ENCODE assay signal across 27 cellular contexts in the genomic region with DNA sequence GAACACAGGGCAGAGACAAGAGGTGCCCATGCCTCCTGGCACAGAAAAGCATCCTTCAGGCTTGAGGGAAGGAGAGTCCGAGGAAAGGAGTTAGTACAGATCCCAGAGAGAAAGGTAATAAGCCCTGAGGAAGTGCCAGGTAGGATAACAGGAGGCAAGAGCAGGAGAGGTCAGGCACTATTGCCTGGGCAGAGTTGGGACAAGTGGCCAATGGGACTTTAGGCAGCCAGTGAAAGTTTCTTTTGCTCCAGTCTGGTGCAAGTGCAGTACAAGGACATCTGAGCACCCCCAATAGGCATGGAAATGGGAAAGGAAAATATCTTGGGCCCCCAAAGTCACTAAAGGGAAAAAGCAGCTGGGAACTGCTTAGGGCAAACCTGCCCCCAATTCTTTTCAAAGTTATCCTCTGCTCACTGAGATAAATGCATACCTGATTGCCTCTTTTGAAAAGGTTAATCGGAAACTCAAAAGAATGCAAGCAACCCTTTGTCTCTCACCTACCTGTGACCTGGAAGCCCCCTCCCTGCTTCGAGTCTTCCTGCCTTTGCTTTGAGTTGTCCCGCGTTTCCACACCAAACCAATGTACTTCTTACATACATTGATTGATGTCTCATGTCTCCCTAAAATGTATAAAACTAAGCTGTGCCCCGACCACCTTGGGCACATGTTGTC. TPM values are rescaled to one million over a fixed set of nuclear protein-coding genes. Genes with fewer than 3 reads are reported as not detected.
"Had no signal": no experiment of that assay in that cellular context is flagged by ENCODE, and none has a peak within 500 bp of the region (broad histone marks: within the 10 kb centered on the region; RNA-seq: fewer than 3 reads in every experiment).

No MANE protein-coding gene starts in this region.

- H3K4me1 ChIP-seq: psoas muscle, right atrium auricular region, spleen, testis, upper lobe of left lung had no signal

- DNase-seq: activated CD4-positive, alpha-beta T cell treated with anti-CD3 and anti-CD28 coated beads for 1 hour; activated CD4-positive, alpha-beta T cell treated with anti-CD3 and anti-CD28 coated beads, Interleukin-2, amount 50 U/mL, for 4 hours; activated CD8-positive, alpha-beta memory T cell treated with anti-CD3 and anti-CD28 coated beads for 24 hours; activated CD8-positive, alpha-beta memory T cell treated with anti-CD3 and anti-CD28 coated beads, Interleukin-2, amount 50 U/mL, for 4 hours; activated T-cell treated with anti-CD3 and anti-CD28 coated beads, Interleukin-2, amount 50 U/mL, for 24 hours; aorta; erythroblast; foreskin fibroblast; immature natural killer cell; ovary; psoas muscle; spleen; stimulated activated CD4-positive, alpha-beta T cell treated with anti-CD3 and anti-CD28 coated beads, Interleukin-4, amount 100 ng/mL, for 1 hour; stimulated activated naive CD4-positive, alpha-beta T cell; T-helper 1 cell; testis; upper lobe of left lung; WERI-Rb-1 had no signal

- ATAC-seq: activated naive CD4-positive, alpha-beta T cell treated with anti-CD3 and anti-CD28 coated beads, Interleukin-2, amount 50 U/mL, for 72 hours; activated T-helper 17 cell treated with anti-CD3 and anti-CD28 coated beads, Interleukin-2, amount 50 U/mL, for 72 hours; left lobe of liver; natural killer cell treated with Interleukin-12 subunit alpha and Interleukin-12 subunit beta and Interleukin-15 and Interleukin-18, amount 100 ng/mL, for 72 hours; psoas muscle had no signal

- H3K27ac Mint-ChIP-seq: activated naive CD4-positive, alpha-beta T cell treated with anti-CD3 and anti-CD28 coated beads, Interleukin-2, amount 50 U/mL, for 72 hours; activated T-cell treated with anti-CD3 and anti-CD28 coated beads, Interleukin-2, amount 50 U/mL, for 24 hours; activated T-helper 17 cell treated with anti-CD3 and anti-CD28 coated beads, Interleukin-2, amount 50 U/mL, for 72 hours; brain; immature natural killer cell; natural killer cell treated with Interleukin-12 subunit alpha and Interleukin-12 subunit beta and Interleukin-15 and Interleukin-18, amount 100 ng/mL, for 72 hours had no signal

- H3K27me3 Mint-ChIP-seq: natural killer cell treated with Interleukin-12 subunit alpha and Interleukin-12 subunit beta and Interleukin-15 and Interleukin-18, amount 100 ng/mL, for 72 hours had no signal

- H3K4me1 Mint-ChIP-seq: activated T-helper 17 cell treated with anti-CD3 and anti-CD28 coated beads, Interleukin-2, amount 50 U/mL, for 72 hours; brain; immature natural killer cell had no signal

- H3K27me3 ChIP-seq: neutrophil, ovary, right atrium auricular region, spleen, testis, upper lobe of left lung had no signal

- H3K4me3 ChIP-seq: lung, ovary, psoas muscle, right atrium auricular region, spleen, testis, upper lobe of left lung had no signal

- H3K9me3 ChIP-seq: neutrophil, ovary, psoas muscle, right atrium auricular region, spleen, testis, upper lobe of left lung had no signal

- H3K27ac ChIP-seq: neutrophil, ovary, psoas muscle, right atrium auricular region, spleen, testis, upper lobe of left lung, WERI-Rb-1 had no signal

- H3K36me3 ChIP-seq: neutrophil, ovary, right atrium auricular region, spleen, upper lobe of left lung, WERI-Rb-1 had no signal

- H3K36me3 Mint-ChIP-seq: activated naive CD4-positive, alpha-beta T cell treated with anti-CD3 and anti-CD28 coated beads, Interleukin-2, amount 50 U/mL, for 72 hours; brain; immature natural killer cell; natural killer cell treated with Interleukin-12 subunit alpha and Interleukin-12 subunit beta and Interleukin-15 and Interleukin-18, amount 100 ng/mL, for 72 hours had no signal

- H3K4me3 Mint-ChIP-seq: activated T-cell treated with anti-CD3 and anti-CD28 coated beads, Interleukin-2, amount 50 U/mL, for 24 hours; activated T-helper 17 cell treated with anti-CD3 and anti-CD28 coated beads, Interleukin-2, amount 50 U/mL, for 72 hours; brain; immature natural killer cell; natural killer cell treated with Interleukin-12 subunit alpha and Interleukin-12 subunit beta and Interleukin-15 and Interleukin-18, amount 100 ng/mL, for 72 hours had no signal

- H3K9me3 Mint-ChIP-seq: activated naive CD4-positive, alpha-beta T cell treated with anti-CD3 and anti-CD28 coated beads, Interleukin-2, amount 50 U/mL, for 72 hours; activated T-cell treated with anti-CD3 and anti-CD28 coated beads, Interleukin-2, amount 50 U/mL, for 24 hours; activated T-helper 17 cell treated with anti-CD3 and anti-CD28 coated beads, Interleukin-2, amount 50 U/mL, for 72 hours; brain had no signal

RNA-seq across cellular contexts. Expression of a gene that starts 46.5 kb away (rescaled TPM):
- total RNA-seq: glomerular endothelial cell had no signal
